In genomic region chr1:10494754-10495474, GRCh38 we compare ENCODE assay signal across 8 cellular contexts. TPM values are rescaled to one million over a fixed set of nuclear protein-coding genes. Genes with fewer than 3 reads are reported as not detected.
DNase-seq lines count a peak whose midpoint lies in the region; ATAC-seq lines count a peak whose summit lies in the region.

No MANE protein-coding gene starts in this region.

- CTCF ChIA-PET in CD8-positive, alpha-beta memory T cell (lab: Charles Lee), result interaction anchor here (0.7 to 6.0 kb wide), 42 partner anchors 9 to 909 kb away, joined by 3 to 78 read pairs (median 4); partner anchors contain the start of genes CENPS and PEX14

- H3K4me3 ChIP-seq in CD8-positive, alpha-beta memory T cell (ENCODE audit: low read length), result peak overlapping the region; percentile 95
- H3K4me3 ChIP-seq in mucosa of rectum (ENCODE audit: low read length in 2 of 2), result peak overlapping the region; percentile 54 to 77

- H3K4me1 Mint-ChIP-seq in CD8-positive, alpha-beta memory T cell, result peaks cover 45 to 58% (median 50%) of the 10 kb centered on the region in 3 donors

- POLR2A ChIA-PET in CD8-positive, alpha-beta memory T cell (lab: Charles Lee), result interaction anchor here (0.8 to 1.0 kb wide), 2 partner anchors 12 to 14 kb away, joined by 3 to 6 read pairs; no protein-coding TSS in a partner anchor

- peaks cover 18% of the 10 kb centered on the region for H3K4me1 ChIP-seq in CD8-positive, alpha-beta memory T cell (ENCODE audit: insufficient read depth, low read length)
- peaks cover 9 to 10% of the 10 kb centered on the region in 2 donors for H3K4me1 ChIP-seq in mucosa of rectum (ENCODE audit: control insufficient read depth in 2 of 2, insufficient read depth in 2 of 2, low read length in 2 of 2)

- peak overlapping the region; percentile 91 to 97 (median 96) for H3K27ac Mint-ChIP-seq in CD8-positive, alpha-beta memory T cell

- no peaks in the 10 kb centered on the region for H3K27me3 ChIP-seq in CD8-positive, alpha-beta memory T cell (ENCODE audit: insufficient read depth, low read length, poor library complexity, severe bottlenecking)
- no peaks in the 10 kb centered on the region for H3K27me3 ChIP-seq in mucosa of rectum (ENCODE audit: control insufficient read depth in 2 of 2, insufficient read depth in 2 of 2, low read length in 2 of 2)

- H3K4me3 Mint-ChIP-seq in CD8-positive, alpha-beta memory T cell, result peak overlapping the region; percentile 85 to 90 (median 87)

- ATAC-seq in GM19455 (IDR thresholded peaks at IDR 0.05; ENCODE audit: unreplicated experiment) (peak; percentile 70), HG03571 (IDR thresholded peaks at IDR 0.05; ENCODE audit: unreplicated experiment) (peak; percentile 52)

- H3K36me3 ChIP-seq in CD8-positive, alpha-beta memory T cell (ENCODE audit: insufficient read depth, low read length), result no peaks in the 10 kb centered on the region
- H3K36me3 ChIP-seq in mucosa of rectum (ENCODE audit: control insufficient read depth in 2 of 2, insufficient read depth in 2 of 2, low read length in 2 of 2), result peaks cover 6 to 7% of the 10 kb centered on the region in 2 donors

- DNase-seq in CD8-positive, alpha-beta memory T cell, result peak; percentile 67 to 81 (median 71)
- DNase-seq in NOMO-1 (lab: John Stamatoyannopoulos, UW; ENCODE audit: unreplicated experiment in 2 of 2), result peak; percentile 40 to 87
- peak; percentile 60 to 88 (median 78) for DNase-seq in activated CD8-positive, alpha-beta memory T cell treated with anti-CD3 and anti-CD28 coated beads for 48 hours (ENCODE audit: low read depth in 2 of 3, low spot score in 2 of 3)
- peak; percentile 78 for DNase-seq in epidermal melanocyte (ENCODE audit: insufficient read length, low spot score)
- peak; percentile 70 for DNase-seq in stimulated activated CD8-positive, alpha-beta memory T cell treated with anti-CD3 and anti-CD28 coated beads, Interleukin-4, amount 100 ng/mL, for 24 hours (ENCODE audit: low read depth)

- H3K9ac ChIP-seq in mucosa of rectum (ENCODE audit: low read depth in 1 of 2, low read length in 2 of 2), result peak overlapping the region in 1 of 2 donors; percentile 65

- no peaks in the 10 kb centered on the region for H3K9me3 ChIP-seq in CD8-positive, alpha-beta memory T cell (ENCODE audit: low read length)
- H3K9me3 ChIP-seq in mucosa of rectum (ENCODE audit: control insufficient read depth in 2 of 2, low read length in 2 of 2), result no peaks in the 10 kb centered on the region

- no peaks in the 10 kb centered on the region for H3K9me3 Mint-ChIP-seq in CD8-positive, alpha-beta memory T cell

- H3K27me3 Mint-ChIP-seq in CD8-positive, alpha-beta memory T cell, result no peaks in the 10 kb centered on the region

- H3K36me3 Mint-ChIP-seq in CD8-positive, alpha-beta memory T cell, result peaks cover 0 to 12% (median 1%) of the 10 kb centered on the region in 3 donors

- peak overlapping the region; percentile 64 for H3K27ac ChIP-seq in CD8-positive, alpha-beta memory T cell (ENCODE audit: low read depth, low read length)
- H3K27ac ChIP-seq in mucosa of rectum (ENCODE audit: low read depth in 2 of 2, low read length in 2 of 2), result peak overlapping the region; percentile 63 to 65

RNA-seq across cellular contexts. Expression of gene PEX14, which starts 20.2 kb away (rescaled TPM):
- 10 to 100 TPM; 18.2 to 22.2 TPM for total RNA-seq in CD8-positive, alpha-beta memory T cell
- 5.1 TPM for polyA plus RNA-seq in CD8-positive, alpha-beta memory T cell

RNA-seq across cellular contexts. Expression of gene DFFA, which starts 22.6 kb away (rescaled TPM):
- total RNA-seq in CD8-positive, alpha-beta memory T cell, result 10 to 100 TPM; 67.7 to 69.1 TPM
- 40.4 TPM for polyA plus RNA-seq in CD8-positive, alpha-beta memory T cell

RNA-seq across cellular contexts. Expression of gene CORT, which starts 45.1 kb away (rescaled TPM):
- under 1 TPM in 1 of 2 experiments, not detected in 1; 0.71 TPM for total RNA-seq in CD8-positive, alpha-beta memory T cell
- not detected for polyA plus RNA-seq in CD8-positive, alpha-beta memory T cell

Comparison
In these comparisons a context has a peak if more than half of its experiments do, and no peak if none do; other contexts are left out.
1. Peak in every context shown above with its lines: DNase-seq, ATAC-seq, H3K4me3 ChIP-seq and H3K27ac ChIP-seq.